Comparison of ENCODE assay signal across 1 cellular context in the genomic region with DNA sequence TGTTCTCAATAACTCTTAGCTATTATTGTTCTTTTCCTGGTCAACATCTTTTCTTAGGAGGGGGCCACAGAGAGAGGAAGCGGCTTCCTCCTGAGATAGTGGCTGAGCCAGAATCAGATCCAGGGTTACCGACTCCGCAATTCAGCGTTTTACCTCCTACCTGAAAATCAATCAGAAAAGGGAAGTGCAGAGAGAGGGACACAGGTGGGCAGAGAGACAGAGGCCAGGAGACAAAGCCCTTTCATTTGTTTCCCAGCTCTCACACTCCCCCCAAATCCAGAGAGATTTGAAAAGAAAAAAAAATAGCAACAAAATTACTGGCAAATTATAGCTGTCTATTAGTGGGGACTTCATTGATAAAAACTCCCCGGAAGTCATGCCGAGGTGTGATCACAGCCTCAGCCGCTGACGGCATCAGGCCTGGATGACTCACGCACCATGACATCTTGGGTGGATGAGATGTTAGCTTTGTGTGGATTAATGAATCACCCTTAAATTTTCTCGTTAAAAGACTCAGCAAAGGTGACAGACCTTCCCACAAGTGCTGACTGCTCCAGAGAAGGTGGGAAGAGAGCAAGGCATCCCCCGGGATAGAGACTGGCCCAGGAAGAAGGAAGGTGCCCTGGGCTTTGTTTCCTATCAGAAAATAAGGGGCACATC.
TF ChIP-seq lines count a peak whose summit lies in the region.

No MANE protein-coding gene starts in this region.

TF ChIP-seq in HEK293T, 16 proteins besides CTCF, POLR2A, EP300 and RAD21:
- TF ChIP-seq ELF4 (IDR thresholded peaks at IDR 0.05) (no peak), HDGF (IDR thresholded peaks at IDR 0.05; ENCODE audit: borderline replicate concordance) (no peak), CTBP1 (IDR thresholded peaks at IDR 0.05; ENCODE audit: borderline replicate concordance) (no peak), SP1 (IDR thresholded peaks at IDR 0.05) (no peak), TARDBP (IDR thresholded peaks at IDR 0.05) (no peak), FOXA1 (IDR thresholded peaks at IDR 0.05) (no peak), ARNT (IDR thresholded peaks at IDR 0.05) (no peak), FOXK2 (IDR thresholded peaks at IDR 0.05) (no peak), L3MBTL2 (conservative IDR thresholded peaks at IDR 0.05) (no peak), ZNF384 (IDR thresholded peaks at IDR 0.05) (no peak), FOXM1 (IDR thresholded peaks at IDR 0.05; ENCODE audit: borderline replicate concordance) (no peak), BHLHE40 (IDR thresholded peaks at IDR 0.05; ENCODE audit: borderline replicate concordance) (no peak), LEF1 (IDR thresholded peaks at IDR 0.05; ENCODE audit: borderline replicate concordance) (no peak), NFRKB (IDR thresholded peaks at IDR 0.05) (no peak), SUZ12 (IDR thresholded peaks at IDR 0.05) (no peak)
- TF ChIP-seq, protein P1, sequence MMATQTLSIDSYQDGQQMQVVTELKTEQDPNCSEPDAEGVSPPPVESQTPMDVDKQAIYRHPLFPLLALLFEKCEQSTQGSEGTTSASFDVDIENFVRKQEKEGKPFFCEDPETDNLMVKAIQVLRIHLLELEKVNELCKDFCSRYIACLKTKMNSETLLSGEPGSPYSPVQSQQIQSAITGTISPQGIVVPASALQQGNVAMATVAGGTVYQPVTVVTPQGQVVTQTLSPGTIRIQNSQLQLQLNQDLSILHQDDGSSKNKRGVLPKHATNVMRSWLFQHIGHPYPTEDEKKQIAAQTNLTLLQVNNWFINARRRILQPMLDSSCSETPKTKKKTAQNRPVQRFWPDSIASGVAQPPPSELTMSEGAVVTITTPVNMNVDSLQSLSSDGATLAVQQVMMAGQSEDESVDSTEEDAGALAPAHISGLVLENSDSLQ (IDR thresholded peaks at IDR 0.05), result no peak
TF ChIP-seq in HEK293T: peak in this region for 0.
